8 cellular contexts compared by ENCODE assay signal in the genomic region with DNA sequence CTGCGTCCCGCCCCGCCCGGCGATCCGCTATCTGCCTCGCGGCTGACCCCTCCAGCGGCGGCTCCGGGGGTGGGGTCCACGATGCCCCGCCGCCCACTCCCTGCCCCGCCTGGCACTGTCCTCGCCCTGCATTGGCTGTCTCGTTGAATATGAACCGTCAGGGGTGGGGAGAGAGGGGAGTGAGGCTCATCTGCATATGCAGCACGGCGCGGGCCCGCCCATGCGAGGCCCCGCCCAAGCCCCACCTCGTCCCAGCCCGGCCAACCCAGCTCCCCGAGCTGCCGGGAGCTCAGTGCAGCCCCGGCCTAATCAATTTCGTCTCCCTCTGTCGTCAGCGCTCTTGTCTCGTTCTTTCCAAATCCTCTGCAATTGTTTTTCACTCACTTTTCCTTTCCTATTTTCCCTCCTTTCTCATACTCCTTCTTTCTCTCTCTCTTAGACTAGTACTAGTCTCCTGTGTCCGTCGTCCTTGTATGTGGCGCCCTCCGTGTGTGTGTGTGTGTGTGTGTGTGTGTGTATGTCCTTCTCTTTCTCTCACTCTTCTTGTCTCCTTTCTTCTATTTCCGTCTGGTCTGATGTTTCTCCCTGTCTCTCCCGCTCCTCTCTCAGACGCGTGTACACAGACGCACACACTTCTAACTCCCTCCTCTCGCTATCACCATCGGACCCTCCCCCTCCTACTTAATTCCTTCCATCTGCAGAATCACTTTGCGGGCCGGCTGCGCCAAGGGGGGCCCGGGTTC. TPM values are rescaled to one million over a fixed set of nuclear protein-coding genes. Genes with fewer than 3 reads are reported as not detected.
A peak's percentile ranks its signal among the peaks of the same experiment; 100 is the strongest.
DNase-seq lines count a peak whose midpoint lies in the region; ATAC-seq and TF ChIP-seq lines count a peak whose summit lies in the region.

No MANE protein-coding gene starts in this region.

- peak overlapping the region; percentile 93 for H2AFZ ChIP-seq in osteoblast (ENCODE audit: low read length)

- peaks cover 27% of the 10 kb centered on the region for H3K27me3 Mint-ChIP-seq in activated naive CD8-positive, alpha-beta T cell treated with anti-CD3 and anti-CD28 coated beads, Interleukin-2, amount 10 ng/mL, durations not matched to agents 7 days and 5 days

- H3K4me2 ChIP-seq in osteoblast (ENCODE audit: insufficient read depth, low read length) = peak overlapping the region; percentile 100

- no peaks in the 10 kb centered on the region for H3K9me3 Mint-ChIP-seq in activated naive CD8-positive, alpha-beta T cell treated with anti-CD3 and anti-CD28 coated beads, Interleukin-2, amount 10 ng/mL, durations not matched to agents 7 days and 5 days

- H3K36me3 Mint-ChIP-seq in activated naive CD8-positive, alpha-beta T cell treated with anti-CD3 and anti-CD28 coated beads, Interleukin-2, amount 10 ng/mL, durations not matched to agents 7 days and 5 days = no peaks in the 10 kb centered on the region

- H3K9me3 ChIP-seq in osteoblast (ENCODE audit: low read depth, low read length) (no peaks in the 10 kb centered on the region), testis (no peaks in the 10 kb centered on the region)

- peak overlapping the region; percentile 90 for H3K4me3 Mint-ChIP-seq in activated naive CD8-positive, alpha-beta T cell treated with anti-CD3 and anti-CD28 coated beads, Interleukin-2, amount 10 ng/mL, durations not matched to agents 7 days and 5 days

- no peak for TF ChIP-seq POLR2A in testis (IDR thresholded peaks at IDR 0.05)

- peak; percentile 93 for ATAC-seq in HG02623 (IDR thresholded peaks at IDR 0.05; ENCODE audit: unreplicated experiment)
- peak; percentile 93 for ATAC-seq in activated naive CD8-positive, alpha-beta T cell treated with anti-CD3 and anti-CD28 coated beads, Interleukin-2, amount 10 ng/mL, durations not matched to agents 7 days and 5 days (ENCODE audit: low read depth)

- peaks cover 38% of the 10 kb centered on the region for H3K79me2 ChIP-seq in osteoblast (ENCODE audit: insufficient read depth, low read length)

- H3K4me1 Mint-ChIP-seq in activated naive CD8-positive, alpha-beta T cell treated with anti-CD3 and anti-CD28 coated beads, Interleukin-2, amount 10 ng/mL, durations not matched to agents 7 days and 5 days = peaks cover 20% of the 10 kb centered on the region

- POLR2A ChIA-PET in activated naive CD8-positive, alpha-beta T cell treated with anti-CD3 and anti-CD28 coated beads, Interleukin-2, amount 10 ng/mL, durations not matched to agents 7 days and 5 days (lab: Charles Lee) = interaction anchor here (1.6 to 1.9 kb wide), 3 partner anchors 16 to 123 kb away, joined by 3 to 5 read pairs (median 4); no protein-coding TSS in a partner anchor

- H3K27ac Mint-ChIP-seq in activated naive CD8-positive, alpha-beta T cell treated with anti-CD3 and anti-CD28 coated beads, Interleukin-2, amount 10 ng/mL, durations not matched to agents 7 days and 5 days = peak overlapping the region; percentile 63

- H3K27ac ChIP-seq in osteoblast (ENCODE audit: low read depth, low read length) (peak overlapping the region; percentile 86), testis (peak overlapping the region; percentile 40 to 83)

- H3K27me3 ChIP-seq in osteoblast (ENCODE audit: insufficient read depth, low read length) = no peaks in the 10 kb centered on the region
- H3K27me3 ChIP-seq in testis = no peaks in the 10 kb centered on the region

- H3K4me1 ChIP-seq in osteoblast (ENCODE audit: insufficient read depth, low read length) (peaks cover 34% of the 10 kb centered on the region), testis (peaks cover 37% of the 10 kb centered on the region)

- H3K4me3 ChIP-seq in osteoblast (ENCODE audit: insufficient read depth, low read length) (peak overlapping the region; percentile 71), testis (peak overlapping the region; percentile 81 to 96)

- 1% methylated on average over 31 to 48 of the region's 48 CpGs for WGBS in testis, 2 donors

- intact Hi-C loops in head of caudate nucleus (cut with DNase I) (loop anchor here (1.0 kb wide), 1 partner anchor 37 kb away; no protein-coding TSS in a partner anchor), testis (cut with DNase I; ENCODE audit: low total_unique reads) (no loop called here)

- peaks cover 30% of the 10 kb centered on the region for H4K20me1 ChIP-seq in osteoblast (ENCODE audit: insufficient read depth, low read length)

- DNase-seq in GM04504 (ENCODE audit: low read depth) (peak; percentile 99), NCI-H1092 treated with DMSO at 0.1 percent for 48 hours (lab: John Stamatoyannopoulos, UW) (peak; percentile 67), SKM-1 treated with dmso at 0.1 percent for 144 hours (lab: John Stamatoyannopoulos, UW; ENCODE audit: unreplicated experiment) (peak; percentile 95), head of caudate nucleus (peak; percentile 93 to 100 (median 98)), osteoblast (ENCODE audit: insufficient read length, low spot score, missing footprints) (peak; percentile 99), testis (peak; percentile 99)
- DNase-seq in activated naive CD8-positive, alpha-beta T cell treated with anti-CD3 and anti-CD28 coated beads, Interleukin-2, amount 10 ng/mL, durations not matched to agents 7 days and 5 days = peak; percentile 94

- H3K36me3 ChIP-seq in osteoblast (ENCODE audit: insufficient read depth, low read length) (no peaks in the 10 kb centered on the region), testis (ENCODE audit: low read depth, missing control alignments) (no peaks in the 10 kb centered on the region)

- TF ChIP-seq CTCF in osteoblast (IDR thresholded peaks at IDR 0.05; ENCODE audit: extremely low read depth, low read depth, low read length) (no peak), testis (IDR thresholded peaks at IDR 0.05) (no peak)

RNA-seq across cellular contexts. Expression of gene ZCCHC24, which starts 0.5 kb away (rescaled TPM):
- 1 to 10 TPM; 2.4 to 3.2 TPM for total RNA-seq in activated naive CD8-positive, alpha-beta T cell treated with anti-CD3 and anti-CD28 coated beads, Interleukin-2, amount 10 ng/mL, durations not matched to agents 7 days and 5 days
- total RNA-seq in osteoblast = 48.5 and 69.5 TPM in 2 replicates
- total RNA-seq in testis = 10 to 100 TPM; 31.3 to 38.6 TPM
- polyA plus RNA-seq in testis (ENCODE audit: insufficient read depth, low read depth, low replicate concordance) = 27.7 TPM

Comparison
In these comparisons a context has a peak if more than half of its experiments do, and no peak if none do; other contexts are left out.
1. Peak in every context shown above with its lines: DNase-seq, ATAC-seq, H3K4me3 ChIP-seq and H3K27ac ChIP-seq.
2. RNA of gene ZCCHC24, which starts 0.5 kb away (total RNA-seq): 48.5 to 69.5 TPM in osteoblast and 31.3 to 38.6 TPM in testis; 2.4 to 3.2 TPM in activated naive CD8-positive, alpha-beta T cell treated with anti-CD3 and anti-CD28 coated beads, Interleukin-2, amount 10 ng/mL, durations not matched to agents 7 days and 5 days; every median in the first group is over 4 times any median in the second.